ENCODE assay signal across 8 cellular contexts in genomic region chr3:194671511-194671899, GRCh38. TPM values are rescaled to one million over a fixed set of nuclear protein-coding genes. Genes with fewer than 3 reads are reported as not detected.
A peak's percentile ranks its signal among the peaks of the same experiment; 100 is the strongest.
DNase-seq lines count a peak whose midpoint lies in the region; FAIRE-seq and TF ChIP-seq lines count a peak whose summit lies in the region.

No MANE protein-coding gene starts in this region.

- FAIRE-seq in small intestine (lab: Jason Lieb, UNC): no peak

- H3K9me3 ChIP-seq in HEK293 (ENCODE audit: control insufficient read depth, insufficient read depth, low read depth, low read length) (no peaks in the 10 kb centered on the region), adrenal gland (replicated peaks in 1 of 3) (no peaks in the 10 kb centered on the region), small intestine (ENCODE audit: control insufficient read depth, low read depth) (no peaks in the 10 kb centered on the region)

- peak overlapping the region; percentile 53; the same call in 1 of the 2 replicates for H3K27ac ChIP-seq in HEK293 (ENCODE audit: extremely low read depth, low read depth, low read length)
- peak overlapping the region; percentile 51 to 96 (median 85) for H3K27ac ChIP-seq in adrenal gland
- H3K27ac ChIP-seq in small intestine (ENCODE audit: low read depth in 1 of 2, low read length in 1 of 2): peak overlapping the region; percentile 62 to 94

- no peaks in the 10 kb centered on the region for H3K27me3 ChIP-seq in adrenal gland
- H3K27me3 ChIP-seq in small intestine (ENCODE audit: control insufficient read depth in 2 of 2, insufficient read depth in 2 of 2, low read length in 2 of 2): no peaks in the 10 kb centered on the region

- CTCF ChIA-PET in HEK293 (lab: Yijun Ruan, JAX): interaction anchor here (0.6 to 4.6 kb wide), 20 partner anchors 8 to 920 kb away, joined by 3 to 32 read pairs (median 3); partner anchors contain the start of gene XXYLT1

- DNase-seq in SIG-M5 treated with dmso at 0.1 percent for 504 hours (lab: John Stamatoyannopoulos, UW; ENCODE audit: unreplicated experiment): peak; percentile 49
- DNase-seq in SIG-M5 (lab: John Stamatoyannopoulos, UW): no peak
- peak; percentile 49 for DNase-seq in NCI-H2227 treated with DMSO at 0.1 percent for 48 hours (lab: John Stamatoyannopoulos, UW)
- no peak for DNase-seq in adrenal gland
- peak; percentile 54 for DNase-seq in small intestine
- no peak for DNase-seq in putamen (ENCODE audit: low spot score)

- TF ChIP-seq POLR2A in adrenal gland (IDR thresholded peaks at IDR 0.05): no peak

- no peak for TF ChIP-seq CTCF in HEK293 (tag by site-specific recombination; IDR thresholded peaks at IDR 0.05)
- TF ChIP-seq CTCF in adrenal gland (IDR thresholded peaks at IDR 0.05): peak; percentile 24 to 60 (median 54)

- H3K36me3 ChIP-seq in HEK293 (ENCODE audit: control insufficient read depth in 2 of 2, insufficient read depth in 1 of 2, low read length in 2 of 2) (peaks cover 0 to 30% of the 10 kb centered on the region in 2 experiments; a peak in 2 of 3 replicates), adrenal gland (replicated peaks in 1 of 2) (peaks cover 0 to 3% of the 10 kb centered on the region in 2 donors), small intestine (ENCODE audit: control insufficient read depth in 2 of 2, insufficient read depth in 2 of 2, low read length in 2 of 2) (peaks cover 0 to 2% of the 10 kb centered on the region in 2 donors)

- H3K4me3 ChIP-seq in HEK293 (ENCODE audit: low read depth, low read length) (peak overlapping the region; percentile 86), adrenal gland (peak overlapping the region; percentile 64 to 100 (median 88)), iPS-11a (ENCODE audit: low read depth, low read length) (peak overlapping the region; percentile 62), small intestine (ENCODE audit: low read depth in 1 of 2, low read length in 2 of 2) (peak overlapping the region; percentile 71 to 88)

- POLR2A ChIA-PET in HEK293 (lab: Yijun Ruan, JAX): interaction anchor here (0.8 to 1.9 kb wide), 4 partner anchors 11 to 599 kb away, joined by 3 to 8 read pairs (median 5); partner anchors contain the start of gene FAM43A

- H3K4me1 ChIP-seq in HEK293 (ENCODE audit: control insufficient read depth, insufficient read depth, low read length): no peaks in the 10 kb centered on the region
- H3K4me1 ChIP-seq in adrenal gland (replicated peaks in 1 of 2): peaks cover 3 to 17% of the 10 kb centered on the region in 2 donors
- H3K4me1 ChIP-seq in small intestine (ENCODE audit: control insufficient read depth in 2 of 2, insufficient read depth in 1 of 2, low read depth in 1 of 2, low read length in 1 of 2): no peaks in the 10 kb centered on the region

- 0 to 1% (median 0%) methylated on average over 5 of the region's 5 CpGs for WGBS in adrenal gland, 4 donors
- WGBS in small intestine, 3 donors: 0% methylated on average over 5 of the region's 5 CpGs

- intact Hi-C loops in adrenal gland (cut with DNase I): no loop called here

TF ChIP-seq in HEK293, 187 proteins besides CTCF, POLR2A, EP300 and RAD21:
- TF ChIP-seq ZNF704 (tag by site-specific recombination; IDR thresholded peaks at IDR 0.05): no peak
- TF ChIP-seq ZNF843 (tag by site-specific recombination; IDR thresholded peaks at IDR 0.05): no peak
- TF ChIP-seq ZNF660 (tag by site-specific recombination; IDR thresholded peaks at IDR 0.05): 0 out of 2 replicates have a peak, but pooled peaks have one; percentile 24

RNA-seq across cellular contexts. Expression of gene LSG1, which starts 0.5 kb away (rescaled TPM):
- 10 to 100 TPM; 12.5 to 30.8 (median 21.8) TPM for total RNA-seq in adrenal gland
- polyA plus RNA-seq in adrenal gland (10 to 100 TPM; 16.2 to 46.1 (median 31.6) TPM), small intestine (10 to 100 TPM; 17.7 to 23.2 (median 20.7) TPM)

RNA-seq across cellular contexts. Expression of gene FAM43A, which starts 14.2 kb away (rescaled TPM):
- total RNA-seq in adrenal gland: 10 to 100 TPM in 4 of 8 donors, 1 to 10 TPM in 4; 5.6 to 18.7 (median 9.0) TPM
- polyA plus RNA-seq in adrenal gland (1 to 10 TPM in 2 of 3 donors, under 1 TPM in 1; 0.99 to 8.3 (median 6.4) TPM), small intestine (1 to 10 TPM in 2 of 3 donors, under 1 TPM in 1; 0.45 to 9.8 (median 1.6) TPM)

RNA-seq across cellular contexts. Expression of gene TMEM44, which starts 38.3 kb away (rescaled TPM):
- total RNA-seq in adrenal gland: 1 to 10 TPM; 3.1 to 9.5 (median 6.7) TPM
- polyA plus RNA-seq in adrenal gland: 10 to 100 TPM in 2 of 3 donors, 1 to 10 TPM in 1; 1.3 to 20.4 (median 15.6) TPM
- polyA plus RNA-seq in small intestine: 10 to 100 TPM in 1 of 3 donors, 1 to 10 TPM in 2; 2.7 to 12.2 (median 3.6) TPM

Comparison
In these comparisons a context has a peak if more than half of its experiments do, and no peak if none do; other contexts are left out.
1. DNase-seq: peak in SIG-M5 treated with dmso at 0.1 percent for 504 hours (single experiment), NCI-H2227 treated with DMSO at 0.1 percent for 48 hours (single experiment) and small intestine (single experiment); none in SIG-M5 (single experiment), adrenal gland (0 of 7) and putamen (single experiment).
2. Peak in every context shown above with its lines, with median percentiles within 50 percentile points of each other: H3K27ac ChIP-seq and H3K4me3 ChIP-seq.